In the genomic region with DNA sequence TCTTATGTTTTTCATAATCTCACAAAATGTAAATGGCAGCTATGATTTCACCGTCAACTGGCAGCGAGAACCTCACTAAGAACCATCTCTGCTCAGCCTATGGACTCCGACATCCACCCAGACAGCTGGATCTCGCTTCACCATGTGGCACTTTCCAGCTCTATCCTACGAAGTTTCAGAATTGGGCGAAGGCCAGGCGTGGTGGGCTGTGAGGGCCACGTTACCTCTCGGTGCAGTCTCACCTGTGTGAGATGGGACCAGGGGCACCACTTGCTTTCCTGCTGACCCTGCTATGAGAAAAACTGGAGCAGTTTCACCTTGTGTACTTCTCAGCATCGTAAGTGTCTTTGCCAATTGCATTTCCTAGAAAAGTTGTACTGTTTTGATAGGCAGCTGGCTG, we compare ENCODE assay signal across 19 cellular contexts. TPM values are rescaled to one million over a fixed set of nuclear protein-coding genes. Genes with fewer than 3 reads are reported as not detected.
"Had no signal": no experiment of that assay in that cellular context is flagged by ENCODE, and none has a peak within 500 bp of the region (broad histone marks: within the 10 kb centered on the region; RNA-seq: fewer than 3 reads in every experiment).

No MANE protein-coding gene starts in this region.

- DNase-seq: colonic mucosa; effector CD4-positive, alpha-beta T cell; erythroblast; foreskin keratinocyte; heart left ventricle; hippocampal formation; kidney glomerular epithelial cell; mammary epithelial cell; mucosa of descending colon; natural killer cell; stimulated activated CD4-positive, alpha-beta T cell treated with anti-CD3 and anti-CD28 coated beads, Interleukin-2, amount 100 ng/mL, for 24 hours; stimulated activated CD4-positive, alpha-beta T cell treated with anti-CD3 and anti-CD28 coated beads, Interleukin-4, amount 100 ng/mL, for 4 hours; stimulated activated naive CD4-positive, alpha-beta T cell; upper lobe of left lung had no signal

- H3K27ac Mint-ChIP-seq: endodermal cell, natural killer cell had no signal

- ATAC-seq: foreskin keratinocyte, mucosa of descending colon, natural killer cell, sciatic nerve had no signal

- H3K36me3 Mint-ChIP-seq: natural killer cell had no signal

- H3K9me3 Mint-ChIP-seq: endodermal cell, natural killer cell had no signal

- H3K4me1 Mint-ChIP-seq: endodermal cell, natural killer cell had no signal

- H3K4me3 Mint-ChIP-seq: endodermal cell, natural killer cell had no signal

RNA-seq across cellular contexts. Expression of gene IL17RB, which starts 32.5 kb away (rescaled TPM):
- total RNA-seq: endothelial cell of umbilical vein, foreskin keratinocyte, pulmonary artery endothelial cell, vagina had no signal
